ENCODE assay signal across 7 cellular contexts in the genomic region with DNA sequence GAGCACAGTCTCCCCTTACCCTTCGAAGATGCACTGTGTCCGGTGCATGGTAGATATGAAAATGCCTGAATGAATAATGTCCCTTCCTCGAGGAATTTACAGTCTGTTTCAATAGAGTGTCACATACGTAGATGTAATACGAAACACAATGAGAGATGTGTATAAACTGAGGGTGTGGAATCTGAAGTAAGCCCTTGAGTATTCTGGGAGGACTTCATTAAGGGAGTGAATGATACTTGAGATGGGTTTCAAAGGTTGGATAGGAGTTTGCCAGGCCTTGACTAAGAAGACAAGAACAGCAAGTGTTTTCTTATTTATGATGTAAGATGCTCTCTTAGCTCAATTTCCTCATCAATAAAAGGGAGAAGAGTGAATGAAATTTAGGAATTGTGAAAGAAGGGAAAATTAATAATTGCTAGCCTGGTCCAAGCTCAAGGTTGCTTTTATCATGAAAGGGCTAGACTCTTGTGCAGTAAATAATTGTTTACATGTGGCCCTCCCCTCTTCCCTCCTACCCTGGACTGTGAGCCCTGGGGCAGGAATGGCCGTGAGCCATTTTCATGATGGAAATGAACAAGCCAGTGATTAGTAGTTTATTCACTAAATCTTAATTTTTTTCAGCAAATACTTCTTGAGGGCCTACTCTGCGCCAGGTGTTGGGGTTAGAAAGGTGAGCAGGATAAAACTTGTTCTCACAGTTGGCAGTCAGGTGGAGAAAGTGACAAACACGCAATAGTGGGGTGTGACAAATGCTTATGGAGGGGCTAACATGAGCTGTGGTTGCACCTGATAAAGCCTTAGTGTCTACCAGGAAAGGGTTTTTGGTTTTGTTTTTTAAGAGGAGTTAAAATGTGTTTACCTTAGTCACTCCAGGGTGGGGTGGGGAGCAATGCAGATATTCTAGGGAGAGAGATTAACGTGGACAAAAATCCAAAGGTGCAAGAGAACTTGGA. TPM values are rescaled to one million over a fixed set of nuclear protein-coding genes. Genes with fewer than 3 reads are reported as not detected.
A peak's percentile ranks its signal among the peaks of the same experiment; 100 is the strongest.
DNase-seq lines count a peak whose midpoint lies in the region; ATAC-seq lines count a peak whose summit lies in the region.
"Had no signal": no experiment of that assay in that cellular context is flagged by ENCODE, and none has a peak within 500 bp of the region (broad histone marks: within the 10 kb centered on the region; RNA-seq: fewer than 3 reads in every experiment).

No MANE protein-coding gene starts in this region.

- H3K4me3 ChIP-seq in CD4-positive, CD25-positive, alpha-beta regulatory T cell (ENCODE audit: low read depth, low read length), result peak overlapping the region; percentile 93
- peak overlapping the region; percentile 82 for H3K4me3 ChIP-seq in iPS-20b (ENCODE audit: low read length)

- peaks cover 11% of the 10 kb centered on the region for H3K36me3 Mint-ChIP-seq in CD4-positive, CD25-positive, alpha-beta regulatory T cell

- peaks cover 9% of the 10 kb centered on the region for H3K36me3 ChIP-seq in CD4-positive, CD25-positive, alpha-beta regulatory T cell (ENCODE audit: control insufficient read depth, insufficient read depth, low read length)
- H3K36me3 ChIP-seq in iPS-20b (ENCODE audit: insufficient read depth, low read depth, low read length), result peaks cover 34% of the 10 kb centered on the region

- peaks cover 16 to 47% (median 32%) of the 10 kb centered on the region in 4 donors for H3K4me1 Mint-ChIP-seq in CD4-positive, CD25-positive, alpha-beta regulatory T cell

- no peaks in the 10 kb centered on the region for H3K9me3 Mint-ChIP-seq in CD4-positive, CD25-positive, alpha-beta regulatory T cell

- no peak for ATAC-seq in CD4-positive, CD25-positive, alpha-beta regulatory T cell (ENCODE audit: low read depth in 2 of 2)
- no peak for ATAC-seq in GM18861 (IDR thresholded peaks at IDR 0.05; ENCODE audit: unreplicated experiment)
- no peak for ATAC-seq in HG02759 (IDR thresholded peaks at IDR 0.05; ENCODE audit: unreplicated experiment)

- in situ Hi-C loops in SK-MEL-5 (cut with HindIII; ENCODE audit: low pct_unique_long_range_greater_than_20kb, low sequenced_read_pairs), result no loop called here

- no peaks in the 10 kb centered on the region for H3K27me3 ChIP-seq in CD4-positive, CD25-positive, alpha-beta regulatory T cell (ENCODE audit: control insufficient read depth, insufficient read depth, low read length)
- no peaks in the 10 kb centered on the region for H3K27me3 ChIP-seq in iPS-20b (ENCODE audit: insufficient read depth, low read length)

- peak overlapping the region; percentile 99 for H3K9ac ChIP-seq in iPS-20b (ENCODE audit: low read depth, low read length)

- H3K4me3 Mint-ChIP-seq in CD4-positive, CD25-positive, alpha-beta regulatory T cell, result peak overlapping the region; percentile 96 to 100 (median 98)

- peak overlapping the region; percentile 91 to 98 (median 97) for H3K27ac Mint-ChIP-seq in CD4-positive, CD25-positive, alpha-beta regulatory T cell

- H3K27me3 Mint-ChIP-seq in CD4-positive, CD25-positive, alpha-beta regulatory T cell, result peaks cover 8% of the 10 kb centered on the region

- peaks cover 36% of the 10 kb centered on the region for H3K4me1 ChIP-seq in CD4-positive, CD25-positive, alpha-beta regulatory T cell (ENCODE audit: control insufficient read depth, insufficient read depth, low read length, poor library complexity, severe bottlenecking)
- H3K4me1 ChIP-seq in iPS-20b (ENCODE audit: insufficient read depth, low read length), result peaks cover 11% of the 10 kb centered on the region

- H3K27ac ChIP-seq in CD4-positive, CD25-positive, alpha-beta regulatory T cell (ENCODE audit: insufficient read depth, low read length, poor library complexity, severe bottlenecking), result peak overlapping the region; percentile 82
- H3K27ac ChIP-seq in iPS-20b (ENCODE audit: low read length), result no peak overlapping the region

- no peak for DNase-seq in CD4-positive, CD25-positive, alpha-beta regulatory T cell
- peak; percentile 35 for DNase-seq in SK-MEL-5 (ENCODE audit: low read depth, low spot score)
- DNase-seq in stimulated activated CD4-positive, alpha-beta T cell treated with anti-CD3 and anti-CD28 coated beads, Interleukin-15, amount 100 ng/mL, for 24 hours, result no peak

- no peaks in the 10 kb centered on the region for H3K9me3 ChIP-seq in CD4-positive, CD25-positive, alpha-beta regulatory T cell (ENCODE audit: control insufficient read depth in 2 of 2, low read length in 2 of 2)
- no peaks in the 10 kb centered on the region for H3K9me3 ChIP-seq in iPS-20b (ENCODE audit: insufficient read depth, low read depth, low read length)

RNA-seq across cellular contexts. Expression of a gene that starts 1.6 kb away (rescaled TPM):
- 89.1 TPM for total RNA-seq in CD4-positive, CD25-positive, alpha-beta regulatory T cell
- 10 to 100 TPM; 49.4 to 65.1 (median 56.1) TPM for polyA plus RNA-seq in CD4-positive, CD25-positive, alpha-beta regulatory T cell
- 29.9 and 34.9 TPM in 2 replicates for total RNA-seq in SK-MEL-5 (2014; rRNA removed; shearing (Covaris generic))
- 40.7 and 46.6 TPM in 2 replicates for polyA plus RNA-seq in SK-MEL-5 (2015; cell fraction: cytosol; rRNA removed)
- polyA plus RNA-seq in SK-MEL-5 (2015; cell fraction: nucleus; rRNA removed), result 189 and 220 TPM in 2 replicates

RNA-seq across cellular contexts. Expression of a gene that starts 14.1 kb away (rescaled TPM):
- total RNA-seq in CD4-positive, CD25-positive, alpha-beta regulatory T cell, result not detected
- polyA plus RNA-seq in CD4-positive, CD25-positive, alpha-beta regulatory T cell, result not detected
- total RNA-seq in SK-MEL-5 (2014; rRNA removed; shearing (Covaris generic)), result not detected in 2 replicates
- not detected in 2 replicates for polyA plus RNA-seq in SK-MEL-5 (2015; cell fraction: cytosol; rRNA removed)
- polyA plus RNA-seq in SK-MEL-5 (2015; cell fraction: nucleus; rRNA removed), result not detected in 2 replicates
- total RNA-seq: LHCN-M2 had no signal

RNA-seq across cellular contexts. Expression of a gene that starts 14.2 kb away (rescaled TPM):
- 224 TPM for total RNA-seq in CD4-positive, CD25-positive, alpha-beta regulatory T cell
- 10 to 100 TPM; 36.9 to 62.2 (median 44.5) TPM for polyA plus RNA-seq in CD4-positive, CD25-positive, alpha-beta regulatory T cell
- total RNA-seq in SK-MEL-5 (2014; rRNA removed; shearing (Covaris generic)), result 163 and 182 TPM in 2 replicates
- 187 and 234 TPM in 2 replicates for polyA plus RNA-seq in SK-MEL-5 (2015; cell fraction: cytosol; rRNA removed)
- polyA plus RNA-seq in SK-MEL-5 (2015; cell fraction: nucleus; rRNA removed), result 183 and 275 TPM in 2 replicates

RNA-seq across cellular contexts. Expression of a gene that starts 19.9 kb away (rescaled TPM):
- total RNA-seq in CD4-positive, CD25-positive, alpha-beta regulatory T cell, result 1.9 TPM
- under 1 TPM in 2 of 4 donors, not detected in 2; 0.06 to 0.17 TPM for polyA plus RNA-seq in CD4-positive, CD25-positive, alpha-beta regulatory T cell
- total RNA-seq in SK-MEL-5 (2014; rRNA removed; shearing (Covaris generic)), result not detected in 2 replicates
- polyA plus RNA-seq in SK-MEL-5 (2015; cell fraction: cytosol; rRNA removed), result not detected in 2 replicates
- 0.46 and 0.69 TPM in 2 replicates for polyA plus RNA-seq in SK-MEL-5 (2015; cell fraction: nucleus; rRNA removed)

RNA-seq across cellular contexts. Expression of a gene that starts 23.8 kb away (rescaled TPM):
- 15.6 TPM for total RNA-seq in CD4-positive, CD25-positive, alpha-beta regulatory T cell
- polyA plus RNA-seq in CD4-positive, CD25-positive, alpha-beta regulatory T cell, result 10 to 100 TPM; 41.0 to 48.8 (median 45.5) TPM
- total RNA-seq in SK-MEL-5 (2014; rRNA removed; shearing (Covaris generic)), result 19.8 and 21.1 TPM in 2 replicates
- polyA plus RNA-seq in SK-MEL-5 (2015; cell fraction: cytosol; rRNA removed), result 27.7 and 35.4 TPM in 2 replicates
- 7.1 and 10.0 TPM in 2 replicates for polyA plus RNA-seq in SK-MEL-5 (2015; cell fraction: nucleus; rRNA removed)
